Comparison of ENCODE assay signal across 17 cellular contexts in genomic region chr1:223198628-223198965, GRCh38.
"Had no signal": no experiment of that assay in that cellular context is flagged by ENCODE, and none has a peak within 500 bp of the region (broad histone marks: within the 10 kb centered on the region; RNA-seq: fewer than 3 reads in every experiment).

No MANE protein-coding gene starts in this region.

- H3K27me3 ChIP-seq: pancreas had no signal

- FAIRE-seq: endothelial cell of umbilical vein, pancreas, urothelium cell line had no signal

- H3K4me3 ChIP-seq: pancreas, spleen, tibial artery had no signal

- H3K36me3 ChIP-seq: pancreas, spleen, tibial artery had no signal

- H3K4me1 ChIP-seq: tibial artery had no signal

- H3K9me3 ChIP-seq: pancreas, spleen, tibial artery had no signal

- H3K27ac ChIP-seq: pancreas, tibial artery had no signal

- DNase-seq: activated CD4-positive, alpha-beta memory T cell treated with anti-CD3 and anti-CD28 coated beads for 36 hours; activated CD4-positive, alpha-beta T cell treated with anti-CD3 and anti-CD28 coated beads for 36 hours; activated effector memory CD4-positive, alpha-beta T cell treated with Interleukin-2 at 50 U/mL for 16 hours; activated T-cell treated with anti-CD3 and anti-CD28 coated beads, Interleukin-2, amount 50 U/mL, for 4 hours; amygdala; cortex of kidney; effector CD4-positive, alpha-beta T cell; foreskin melanocyte; left ventricle myocardium superior; mesenchymal stem cell; naive thymus-derived CD8-positive, alpha-beta T cell; pancreas; spleen; stimulated activated CD4-positive, alpha-beta T cell treated with anti-CD3 and anti-CD28 coated beads, Interleukin-1b, Interleukin-23, amount 100 ng/mL, for 48 hours; tibial artery had no signal
